Comparison of ENCODE assay signal across 12 cellular contexts in the genomic region with DNA sequence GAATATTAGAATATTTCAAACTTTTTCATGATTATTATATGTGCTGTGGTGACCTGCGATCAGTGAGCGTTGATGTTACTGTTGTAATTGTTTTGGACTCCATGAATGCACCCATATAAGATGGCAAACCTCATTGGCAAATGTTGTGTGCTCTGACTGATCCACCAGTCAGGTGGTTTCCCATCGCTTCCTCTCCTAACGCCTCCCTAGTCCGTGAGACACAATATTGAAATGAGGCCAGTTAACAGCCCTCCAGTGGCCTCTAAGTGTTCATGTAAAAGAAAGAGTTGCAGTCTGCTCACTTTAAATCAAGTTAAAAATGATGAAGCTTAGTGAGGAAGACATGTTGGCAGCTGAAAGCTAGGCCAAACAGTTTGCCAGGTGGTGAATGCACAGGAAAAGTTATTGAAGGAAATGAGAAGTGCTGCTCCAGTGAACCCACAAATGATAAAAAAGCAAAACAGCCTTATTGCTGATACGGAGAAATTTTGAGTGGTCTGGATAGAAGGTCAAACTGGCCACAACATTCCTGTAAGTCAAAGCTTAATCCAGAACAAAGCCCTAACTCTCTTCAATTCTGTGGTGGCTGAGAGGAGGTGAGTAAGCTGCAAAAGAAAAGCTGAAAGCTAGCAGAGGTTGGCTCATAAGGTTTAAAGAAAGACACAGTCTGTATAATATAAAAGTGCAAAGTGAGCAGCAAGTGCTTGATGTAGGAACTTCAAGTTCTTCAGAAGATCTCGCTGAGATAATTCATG. TPM values are rescaled to one million over a fixed set of nuclear protein-coding genes. Genes with fewer than 3 reads are reported as not detected.
"Had no signal": no experiment of that assay in that cellular context is flagged by ENCODE, and none has a peak within 500 bp of the region (broad histone marks: within the 10 kb centered on the region; RNA-seq: fewer than 3 reads in every experiment).

No MANE protein-coding gene starts in this region.

RNA-seq across cellular contexts. Expression of a gene that starts 46.5 kb away (rescaled TPM):
- total RNA-seq: activated CD4-positive, alpha-beta memory T cell treated with anti-CD3 and anti-CD28 coated beads, Interleukin-2, amount 10 ng/mL, durations not matched to agents 7 days and 5 days; activated CD4-positive, alpha-beta T cell treated with anti-CD3 and anti-CD28 coated beads for 36 hours; activated CD4-positive, alpha-beta T cell treated with anti-CD3 and anti-CD28 coated beads, Interleukin-2, amount 10 ng/mL, durations not matched to agents 7 days and 5 days; activated CD8-positive, alpha-beta memory T cell treated with anti-CD3 and anti-CD28 coated beads, Interleukin-2, amount 10 ng/mL, durations not matched to agents 7 days and 5 days; activated CD8-positive, alpha-beta T cell treated with anti-CD3 and anti-CD28 coated beads, Interleukin-2, amount 10 ng/mL, durations not matched to agents 7 days and 5 days; activated naive CD8-positive, alpha-beta T cell treated with anti-CD3 and anti-CD28 coated beads, Interleukin-2, amount 10 ng/mL, durations not matched to agents 7 days and 5 days; activated T-helper 2 cell treated with anti-CD3 and anti-CD28 coated beads, Interferon-gamma antibody, Interleukin-2, Interleukin-4, amounts not matched to agents 10 μg/mL and 5 μg/mL and 100 μg/mL, durations not matched to agents 14 hours and 24 hours and 36 hours; ascending aorta; bronchial epithelial cell; cardiac muscle cell; chondrocyte; WTC11 had no signal
